ENCODE assay signal across 23 cellular contexts in genomic region chr5:111668713-111669112, GRCh38.
A peak's percentile ranks its signal among the peaks of the same experiment; 100 is the strongest.
DNase-seq lines count a peak whose midpoint lies in the region; ATAC-seq and TF ChIP-seq lines count a peak whose summit lies in the region.
"Had no signal": no experiment of that assay in that cellular context is flagged by ENCODE, and none has a peak within 500 bp of the region (broad histone marks: within the 10 kb centered on the region; RNA-seq: fewer than 3 reads in every experiment).

No MANE protein-coding gene starts in this region.

- no peaks in the 10 kb centered on the region for H3K36me3 ChIP-seq in kidney epithelial cell (ENCODE audit: control insufficient read depth, insufficient read depth, low read length)
- no peaks in the 10 kb centered on the region for H3K36me3 ChIP-seq in heart right ventricle
- H3K36me3 ChIP-seq: left lung, suprapubic skin, vagina had no signal

- H3K9me3 ChIP-seq in heart right ventricle, result no peaks in the 10 kb centered on the region
- H3K9me3 ChIP-seq: left lung, suprapubic skin, vagina had no signal

- no peak overlapping the region for H3K27ac ChIP-seq in heart right ventricle
- H3K27ac ChIP-seq: dorsolateral prefrontal cortex, left lung, suprapubic skin, vagina had no signal

- DNase-seq in AG08395 (ENCODE audit: low spot score) (peak; percentile 34), HPDE6-E6E7 (ENCODE audit: extremely low spot score) (peak; percentile 41), kidney epithelial cell (ENCODE audit: low read depth) (peak; percentile 16), NCI-H446 treated with DMSO at 0.1 percent for 48 hours (lab: John Stamatoyannopoulos, UW) (no peak), heart right ventricle (no peak), NCI-H774 (lab: John Stamatoyannopoulos, UW) (no peak), activated gamma-delta T cell (lab: John Stamatoyannopoulos, UW) (no peak)
- DNase-seq: activated CD4-positive, alpha-beta T cell treated with anti-CD3 and anti-CD28 coated beads, Interleukin-2, amount 50 U/mL, for 4 hours; activated naive CD4-positive, alpha-beta T cell; amygdala; caudate nucleus; CD4-positive, alpha-beta T cell; DMS53; dorsolateral prefrontal cortex; erythroblast; left lung; NCI-H1694; NCI-H446; SHP77; T-helper 1 cell had no signal

- H3K4me3 ChIP-seq in kidney epithelial cell (ENCODE audit: low read depth, low read length) (no peak overlapping the region), heart right ventricle (no peak overlapping the region)
- H3K4me3 ChIP-seq: dorsolateral prefrontal cortex, left lung, suprapubic skin, vagina had no signal

- no peaks in the 10 kb centered on the region for H3K4me1 ChIP-seq in heart right ventricle
- H3K4me1 ChIP-seq: left lung, suprapubic skin, vagina had no signal

- H3K27me3 ChIP-seq in kidney epithelial cell (ENCODE audit: control insufficient read depth, insufficient read depth, low read length), result no peaks in the 10 kb centered on the region
- no peaks in the 10 kb centered on the region for H3K27me3 ChIP-seq in heart right ventricle
- H3K27me3 ChIP-seq: dorsolateral prefrontal cortex, left lung, suprapubic skin, vagina had no signal

- TF ChIP-seq CTCF in kidney epithelial cell (IDR thresholded peaks at IDR 0.05; ENCODE audit: insufficient read depth, low read length, poor library complexity, severe bottlenecking) (no peak), heart right ventricle (IDR thresholded peaks at IDR 0.05) (no peak)

- ATAC-seq in SK-N-SH treated with all-trans-retinoic acid at 6 μM for 48 hours (peak; percentile 79), heart right ventricle (no peak)
- ATAC-seq: left lung had no signal

- intact Hi-C loops in heart right ventricle (cut with DNase I), result no loop called here

- 96 to 100% methylated on average over 1 of the region's 1 CpG for WGBS in heart right ventricle, 2 donors

TF ChIP-seq in SK-N-SH treated with all-trans-retinoic acid at 6 μM for 48 hours, 23 proteins besides CTCF, POLR2A, EP300 and RAD21:
- TF ChIP-seq ZNF8 (CRISPR knock-in tag; IDR thresholded peaks at IDR 0.05) (no peak), ISL1 (CRISPR knock-in tag; IDR thresholded peaks at IDR 0.05) (peak; percentile 50)

Comparison
In these comparisons a context has a peak if more than half of its experiments do, and no peak if none do; other contexts are left out.
1. DNase-seq: peak in AG08395 (single experiment), HPDE6-E6E7 (single experiment) and kidney epithelial cell (single experiment); none in NCI-H446 treated with DMSO at 0.1 percent for 48 hours (single experiment), heart right ventricle (0 of 2), NCI-H774 (single experiment) and activated gamma-delta T cell (single experiment).